ENCODE assay signal across 34 cellular contexts in the genomic region with DNA sequence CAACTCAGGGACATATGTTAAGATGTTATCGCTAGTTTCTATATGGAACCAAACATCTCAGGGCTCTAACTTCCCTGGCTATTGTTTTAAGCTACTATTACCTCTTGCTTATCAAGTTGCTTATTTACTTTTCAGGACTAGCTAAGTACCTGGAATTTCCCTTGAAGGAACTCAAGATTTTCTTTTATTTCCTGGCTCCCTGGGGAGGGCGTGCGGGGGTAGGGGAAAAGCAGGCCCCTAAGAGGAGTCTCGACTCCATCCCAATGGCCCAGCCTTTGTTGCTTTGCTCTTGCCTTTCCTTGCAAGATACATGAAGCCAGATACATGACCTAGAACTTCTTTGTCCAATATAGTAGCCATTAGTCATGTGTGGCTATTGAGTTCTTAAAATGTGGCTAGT.
"Had no signal": no experiment of that assay in that cellular context is flagged by ENCODE, and none has a peak within 500 bp of the region (broad histone marks: within the 10 kb centered on the region; RNA-seq: fewer than 3 reads in every experiment).

No MANE protein-coding gene starts in this region.

- H3K4me2 ChIP-seq: SK-N-SH had no signal

- H3K4me3 ChIP-seq: adrenal gland, body of pancreas, breast epithelium, MG63, Peyer's patch, SJSA1 had no signal

- H3K27ac ChIP-seq: adrenal gland, body of pancreas, breast epithelium, Peyer's patch, SJSA1 had no signal

- DNase-seq: activated CD4-positive, alpha-beta T cell treated with anti-CD3 and anti-CD28 coated beads for 36 hours; activated CD4-positive, alpha-beta T cell treated with anti-CD3 and anti-CD28 coated beads, Interleukin-2, amount 10 ng/mL, durations not matched to agents 7 days and 5 days; activated CD4-positive, alpha-beta T cell treated with anti-CD3 and anti-CD28 coated beads, Interleukin-2, amount 50 U/mL, for 48 hours; activated CD8-positive, alpha-beta memory T cell treated with anti-CD3 and anti-CD28 coated beads, Interleukin-2, amount 50 U/mL, for 4 hours; activated gamma-delta T cell treated with Interleukin-2 at 50 U/mL for 16 hours; activated naive CD4-positive, alpha-beta T cell treated with anti-CD3 and anti-CD28 coated beads for 36 hours; activated T-cell treated with anti-CD3 and anti-CD28 coated beads for 4 hours; activated T-cell treated with anti-CD3 and anti-CD28 coated beads, Interleukin-2, amount 50 U/mL, for 4 hours; adrenal gland; body of pancreas; Karpas-422; MG63; MV-4-11; NCI-H1092; NCI-H1436 treated with DMSO at 0.1 percent for 48 hours; NCI-H1694 treated with DMSO at 0.1 percent for 48 hours; NCI-H2029; NCI-H345; NCI-H524 treated with DMSO at 0.1 percent for 48 hours; NK-92 treated with Interleukin-12 subunit alpha and Interleukin-12 subunit beta, amount 100 ng/mL, for 24 hours; PC-3; Peyer's patch; RPMI8226; SHP77 treated with DMSO at 0.1 percent for 48 hours; SK-N-SH had no signal

- H3K4me1 ChIP-seq: adrenal gland, body of pancreas, breast epithelium, Peyer's patch, SJSA1 had no signal

- H3K9me3 ChIP-seq: adrenal gland, body of pancreas, breast epithelium, MG63, Peyer's patch, SJSA1, SK-N-SH had no signal

- H3K36me3 Mint-ChIP-seq: activated naive CD4-positive, alpha-beta T cell treated with anti-CD3 and anti-CD28 coated beads, Interleukin-2, amount 50 U/mL, for 72 hours had no signal

- FAIRE-seq: astrocyte, TTC549 had no signal

- H3K27ac Mint-ChIP-seq: activated CD4-positive, alpha-beta T cell treated with anti-CD3 and anti-CD28 coated beads for 36 hours; activated CD4-positive, alpha-beta T cell treated with anti-CD3 and anti-CD28 coated beads, Interleukin-2, amount 10 ng/mL, durations not matched to agents 7 days and 5 days; activated naive CD4-positive, alpha-beta T cell treated with anti-CD3 and anti-CD28 coated beads for 36 hours; activated naive CD4-positive, alpha-beta T cell treated with anti-CD3 and anti-CD28 coated beads, Interleukin-2, amount 50 U/mL, for 72 hours; activated T-helper 1 cell treated with anti-CD3 and anti-CD28 coated beads, Interleukin-12 subunit alpha, Interleukin-12 subunit beta, Interleukin-2, Interleukin-4 antibody, amounts not matched to agents 30 ng/mL and 10 ng/mL and 1 ng/mL, durations not matched to agents 14 hours and 24 hours and 36 hours; T-helper 1 cell treated with Interleukin-12 subunit alpha and Interleukin-12 subunit beta and Interleukin-4 antibody, amounts not matched to agents 30 μg/mL and 1 μg/mL, for 36 hours; T-helper 2 cell treated with Interferon-gamma antibody and Interleukin-4, amounts not matched to agents 5 μg/mL and 100 μg/mL, for 36 hours had no signal

- H3K9ac ChIP-seq: SK-N-SH had no signal

- H3K9me3 Mint-ChIP-seq: activated CD4-positive, alpha-beta T cell treated with anti-CD3 and anti-CD28 coated beads, Interleukin-2, amount 10 ng/mL, durations not matched to agents 7 days and 5 days; activated naive CD4-positive, alpha-beta T cell treated with anti-CD3 and anti-CD28 coated beads for 36 hours; activated naive CD4-positive, alpha-beta T cell treated with anti-CD3 and anti-CD28 coated beads, Interleukin-2, amount 50 U/mL, for 72 hours; activated T-cell treated with anti-CD3 and anti-CD28 coated beads, Interleukin-2, amount 50 U/mL, for 4 hours; activated T-helper 1 cell treated with anti-CD3 and anti-CD28 coated beads, Interleukin-12 subunit alpha, Interleukin-12 subunit beta, Interleukin-2, Interleukin-4 antibody, amounts not matched to agents 30 ng/mL and 10 ng/mL and 1 ng/mL, durations not matched to agents 14 hours and 24 hours and 36 hours; T-helper 1 cell treated with Interleukin-12 subunit alpha and Interleukin-12 subunit beta and Interleukin-4 antibody, amounts not matched to agents 30 μg/mL and 1 μg/mL, for 36 hours; T-helper 2 cell treated with Interferon-gamma antibody and Interleukin-4, amounts not matched to agents 5 μg/mL and 100 μg/mL, for 36 hours had no signal

- H3K9me2 ChIP-seq: SK-N-SH had no signal

- H3K4me1 Mint-ChIP-seq: activated CD4-positive, alpha-beta T cell treated with anti-CD3 and anti-CD28 coated beads for 36 hours; activated CD4-positive, alpha-beta T cell treated with anti-CD3 and anti-CD28 coated beads, Interleukin-2, amount 10 ng/mL, durations not matched to agents 7 days and 5 days had no signal

- ATAC-seq: activated CD4-positive, alpha-beta T cell treated with anti-CD3 and anti-CD28 coated beads for 36 hours; activated CD4-positive, CD25-positive, alpha-beta regulatory T cell treated with anti-CD3 and anti-CD28 coated beads, Interleukin-2, amount 50 U/mL, for 24 hours; activated naive CD4-positive, alpha-beta T cell treated with anti-CD3 and anti-CD28 coated beads, Interleukin-2, amount 50 U/mL, for 72 hours; activated T-cell treated with anti-CD3 and anti-CD28 coated beads, Interleukin-2, amount 50 U/mL, for 4 hours; body of pancreas; PC-3 had no signal

- H3K4me3 Mint-ChIP-seq: activated CD4-positive, alpha-beta T cell treated with anti-CD3 and anti-CD28 coated beads for 36 hours; activated CD4-positive, alpha-beta T cell treated with anti-CD3 and anti-CD28 coated beads, Interleukin-2, amount 10 ng/mL, durations not matched to agents 7 days and 5 days; activated naive CD4-positive, alpha-beta T cell treated with anti-CD3 and anti-CD28 coated beads for 36 hours; activated T-cell treated with anti-CD3 and anti-CD28 coated beads, Interleukin-2, amount 50 U/mL, for 4 hours; activated T-helper 1 cell treated with anti-CD3 and anti-CD28 coated beads, Interleukin-12 subunit alpha, Interleukin-12 subunit beta, Interleukin-2, Interleukin-4 antibody, amounts not matched to agents 30 ng/mL and 10 ng/mL and 1 ng/mL, durations not matched to agents 14 hours and 24 hours and 36 hours; T-helper 1 cell treated with Interleukin-12 subunit alpha and Interleukin-12 subunit beta and Interleukin-4 antibody, amounts not matched to agents 30 μg/mL and 1 μg/mL, for 36 hours; T-helper 2 cell treated with Interferon-gamma antibody and Interleukin-4, amounts not matched to agents 5 μg/mL and 100 μg/mL, for 36 hours had no signal

- H3K36me3 ChIP-seq: adrenal gland, breast epithelium, MG63, Peyer's patch, SJSA1 had no signal

- H3K27me3 ChIP-seq: adrenal gland, body of pancreas, breast epithelium, Peyer's patch, SJSA1 had no signal
